Comparison of ENCODE assay signal across 20 cellular contexts in the genomic region with DNA sequence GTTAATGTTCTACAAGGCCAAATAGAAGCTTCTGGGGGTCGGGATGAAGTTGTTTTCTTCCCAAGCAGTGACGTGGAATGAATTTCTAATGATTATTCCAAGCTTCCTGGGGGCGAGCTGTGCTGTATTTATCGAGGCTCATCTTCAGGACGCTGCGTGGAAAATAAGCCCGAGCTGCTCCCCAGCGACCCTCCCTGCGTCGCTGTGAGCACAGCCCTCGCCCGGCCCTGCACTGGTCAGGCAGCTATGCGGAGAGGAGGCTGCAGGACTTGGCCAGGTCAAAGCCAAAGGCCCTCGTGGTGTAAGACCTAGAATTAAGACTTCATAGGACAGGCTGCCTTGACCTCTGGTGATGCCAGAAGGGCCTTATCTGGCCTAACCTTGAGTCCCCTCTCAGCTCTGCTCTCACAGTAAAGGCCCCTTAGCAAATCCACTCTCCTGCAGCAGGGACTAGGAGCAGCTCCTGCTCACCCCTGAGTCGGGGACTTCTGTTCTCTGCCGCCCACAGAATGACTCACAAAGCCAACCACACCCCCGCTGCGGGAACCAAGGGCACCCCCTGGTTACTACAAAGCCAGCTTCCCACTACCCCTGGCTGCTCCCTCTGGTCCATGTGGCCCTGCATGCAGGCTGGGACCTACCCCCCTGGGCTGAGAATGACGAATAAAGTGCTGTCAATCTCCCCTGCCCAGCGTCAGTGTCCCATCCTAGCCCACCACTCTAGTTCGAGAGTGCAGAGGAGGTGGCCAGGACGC.
A peak's percentile ranks its signal among the peaks of the same experiment; 100 is the strongest.
DNase-seq lines count a peak whose midpoint lies in the region; ATAC-seq and TF ChIP-seq lines count a peak whose summit lies in the region.
"Had no signal": no experiment of that assay in that cellular context is flagged by ENCODE, and none has a peak within 500 bp of the region (broad histone marks: within the 10 kb centered on the region; RNA-seq: fewer than 3 reads in every experiment).

No MANE protein-coding gene starts in this region.

- H3K79me2 ChIP-seq in Karpas-422 (ENCODE audit: low read length), result no peaks in the 10 kb centered on the region

- H3K9ac ChIP-seq in Karpas-422 (ENCODE audit: low read length), result no peak overlapping the region

- H3K27ac Mint-ChIP-seq in activated naive CD8-positive, alpha-beta T cell treated with anti-CD3 and anti-CD28 coated beads, Interleukin-2, amount 50 U/mL, for 24 hours, result no peak overlapping the region
- no peak overlapping the region for H3K27ac Mint-ChIP-seq in activated naive CD8-positive, alpha-beta T cell treated with anti-CD3 and anti-CD28 coated beads for 36 hours
- H3K27ac Mint-ChIP-seq in type B pancreatic cell, result no peak overlapping the region

- H3K4me3 ChIP-seq in NB4 (ENCODE audit: low read depth, low read length) (no peak overlapping the region), Karpas-422 (ENCODE audit: low read length) (no peak overlapping the region)
- H3K4me3 ChIP-seq: A549 had no signal

- peak; percentile 7 for ATAC-seq in activated naive CD8-positive, alpha-beta T cell treated with anti-CD3 and anti-CD28 coated beads, Interleukin-2, amount 50 U/mL, for 24 hours
- ATAC-seq: A549 had no signal

- H3K4me1 ChIP-seq in Karpas-422 (ENCODE audit: low read length), result no peaks in the 10 kb centered on the region
- H3K4me1 ChIP-seq: A549 had no signal

- no peaks in the 10 kb centered on the region for H3K36me3 ChIP-seq in Karpas-422 (ENCODE audit: insufficient read depth, low read length)

- H3K27me3 ChIP-seq in Karpas-422 (ENCODE audit: low read length), result no peaks in the 10 kb centered on the region

- intact Hi-C loops in posterior cingulate gyrus (cut with DNase I), result no loop called here

- no peaks in the 10 kb centered on the region for H3K9me2 ChIP-seq in Karpas-422 (replicated peaks; ENCODE audit: insufficient read depth, low read length)

- H3K9me3 ChIP-seq in Karpas-422 (ENCODE audit: low read length), result no peaks in the 10 kb centered on the region
- H3K9me3 ChIP-seq: A549 had no signal

- DNase-seq in activated naive CD8-positive, alpha-beta T cell treated with anti-CD3 and anti-CD28 coated beads, Interleukin-2, amount 50 U/mL, for 24 hours, result no peak
- no peak for DNase-seq in activated naive CD8-positive, alpha-beta T cell treated with anti-CD3 and anti-CD28 coated beads for 36 hours
- DNase-seq in NB4 (ENCODE audit: low read depth), result peak; percentile 75
- peak; percentile 51 for DNase-seq in islet precursor cell
- peak; percentile 69 for DNase-seq in type B pancreatic cell (ENCODE audit: extremely low spot score, unreplicated experiment)
- no peak for DNase-seq in Karpas-422
- DNase-seq in posterior cingulate gyrus, result no peak
- DNase-seq in GDM1 (lab: John Stamatoyannopoulos, UW), result no peak
- DNase-seq: C1 segment of cervical spinal cord, DND-41, GF-D8, GOT3, IMR-90, Kasumi-1, NCI-H187 treated with DMSO at 0.1 percent for 48 hours, NCI-H526 treated with DMSO at 0.1 percent for 48 hours, OCI-M1, RPMI8226, SIG-M5 had no signal

- TF ChIP-seq CTCF in NB4 (IDR thresholded peaks at IDR 0.05; ENCODE audit: low read depth, low read length) (no peak), type B pancreatic cell (conservative IDR thresholded peaks at IDR 0.05) (no peak)

- no peak for TF ChIP-seq POLR2A in NB4 (IDR thresholded peaks at IDR 0.05; ENCODE audit: extremely low read depth, insufficient read length)

- no peaks in the 10 kb centered on the region for H3K36me3 Mint-ChIP-seq in activated naive CD8-positive, alpha-beta T cell treated with anti-CD3 and anti-CD28 coated beads, Interleukin-2, amount 50 U/mL, for 24 hours (ENCODE audit: low read depth)
- H3K36me3 Mint-ChIP-seq in activated naive CD8-positive, alpha-beta T cell treated with anti-CD3 and anti-CD28 coated beads for 36 hours, result no peaks in the 10 kb centered on the region
- H3K36me3 Mint-ChIP-seq in type B pancreatic cell, result no peaks in the 10 kb centered on the region

- H3K4me2 ChIP-seq in Karpas-422 (ENCODE audit: low read depth, low read length, poor library complexity, severe bottlenecking), result no peak overlapping the region
- H3K4me2 ChIP-seq: A549 had no signal

- H3K4me1 Mint-ChIP-seq in activated naive CD8-positive, alpha-beta T cell treated with anti-CD3 and anti-CD28 coated beads, Interleukin-2, amount 50 U/mL, for 24 hours, result no peaks in the 10 kb centered on the region
- H3K4me1 Mint-ChIP-seq in activated naive CD8-positive, alpha-beta T cell treated with anti-CD3 and anti-CD28 coated beads for 36 hours, result no peaks in the 10 kb centered on the region
- H3K4me1 Mint-ChIP-seq in type B pancreatic cell (ENCODE audit: unreplicated experiment), result no peaks in the 10 kb centered on the region

- peaks cover 2% of the 10 kb centered on the region for H3K27me3 Mint-ChIP-seq in activated naive CD8-positive, alpha-beta T cell treated with anti-CD3 and anti-CD28 coated beads, Interleukin-2, amount 50 U/mL, for 24 hours
- H3K27me3 Mint-ChIP-seq in activated naive CD8-positive, alpha-beta T cell treated with anti-CD3 and anti-CD28 coated beads for 36 hours, result no peaks in the 10 kb centered on the region
- peaks cover 4% of the 10 kb centered on the region for H3K27me3 Mint-ChIP-seq in type B pancreatic cell

- no peak overlapping the region for H2AFZ ChIP-seq in Karpas-422 (ENCODE audit: low read length)

- no peak overlapping the region for H3K4me3 Mint-ChIP-seq in activated naive CD8-positive, alpha-beta T cell treated with anti-CD3 and anti-CD28 coated beads, Interleukin-2, amount 50 U/mL, for 24 hours
- no peak overlapping the region for H3K4me3 Mint-ChIP-seq in activated naive CD8-positive, alpha-beta T cell treated with anti-CD3 and anti-CD28 coated beads for 36 hours
- no peak overlapping the region for H3K4me3 Mint-ChIP-seq in type B pancreatic cell

- no peaks in the 10 kb centered on the region for H3K9me3 Mint-ChIP-seq in activated naive CD8-positive, alpha-beta T cell treated with anti-CD3 and anti-CD28 coated beads, Interleukin-2, amount 50 U/mL, for 24 hours
- no peaks in the 10 kb centered on the region for H3K9me3 Mint-ChIP-seq in activated naive CD8-positive, alpha-beta T cell treated with anti-CD3 and anti-CD28 coated beads for 36 hours
- no peaks in the 10 kb centered on the region for H3K9me3 Mint-ChIP-seq in type B pancreatic cell

- no peaks in the 10 kb centered on the region for H4K20me1 ChIP-seq in Karpas-422 (ENCODE audit: insufficient read depth, low read depth, low read length)

- no peak overlapping the region for H3K27ac ChIP-seq in Karpas-422 (ENCODE audit: low read length)
- H3K27ac ChIP-seq: A549 had no signal

Comparison
In these comparisons a context has a peak if more than half of its experiments do, and no peak if none do; other contexts are left out.
1. DNase-seq: peak in NB4 (single experiment), islet precursor cell (single experiment) and type B pancreatic cell (single experiment); none in activated naive CD8-positive, alpha-beta T cell treated with anti-CD3 and anti-CD28 coated beads, Interleukin-2, amount 50 U/mL, for 24 hours (single experiment), activated naive CD8-positive, alpha-beta T cell treated with anti-CD3 and anti-CD28 coated beads for 36 hours (single experiment), Karpas-422 (single experiment), posterior cingulate gyrus (0 of 10) and GDM1 (single experiment).